17 cellular contexts compared by ENCODE assay signal in genomic region chr1:231215676-231216385, GRCh38. TPM values are rescaled to one million over a fixed set of nuclear protein-coding genes. Genes with fewer than 3 reads are reported as not detected.
DNase-seq lines count a peak whose midpoint lies in the region; ATAC-seq and TF ChIP-seq lines count a peak whose summit lies in the region.
"Had no signal": no experiment of that assay in that cellular context is flagged by ENCODE, and none has a peak within 500 bp of the region (broad histone marks: within the 10 kb centered on the region; RNA-seq: fewer than 3 reads in every experiment).

No MANE protein-coding gene starts in this region.

- no peak overlapping the region for H3K9ac ChIP-seq in Loucy (ENCODE audit: low read depth, low read length, poor library complexity, severe bottlenecking)

- peak overlapping the region in 8 of 10 donors; percentile 40 to 64 (median 52) for H3K4me3 Mint-ChIP-seq in naive thymus-derived CD8-positive, alpha-beta T cell
- H3K4me3 Mint-ChIP-seq: H9 had no signal

- H3K27me3 ChIP-seq in Loucy (ENCODE audit: insufficient read depth, low read length, poor library complexity, severe bottlenecking) (no peaks in the 10 kb centered on the region), A673 (replicated peaks; ENCODE audit: insufficient read depth, low read depth, low read length, poor library complexity) (no peaks in the 10 kb centered on the region)

- in situ Hi-C loops in G401 (cut with HindIII; ENCODE audit: low sequenced_read_pairs) = no loop called here

- H3K36me3 ChIP-seq in Loucy (ENCODE audit: insufficient read depth, low read length) (no peaks in the 10 kb centered on the region), A673 (ENCODE audit: insufficient read depth, low read length, poor library complexity, severe bottlenecking) (no peaks in the 10 kb centered on the region)
- H3K36me3 ChIP-seq: left ventricle myocardium inferior had no signal

- peak; percentile 28 for DNase-seq in G401 (ENCODE audit: low spot score)
- no peak for DNase-seq in naive thymus-derived CD8-positive, alpha-beta T cell
- DNase-seq in head of caudate nucleus = no peak
- DNase-seq in LoVo (ENCODE audit: low spot score) = no peak
- DNase-seq in A673 (ENCODE audit: low spot score) = no peak
- no peak for DNase-seq in NCI-H446 treated with DMSO at 0.1 percent for 48 hours (lab: John Stamatoyannopoulos, UW)
- DNase-seq: activated effector memory CD4-positive, alpha-beta T cell treated with Interleukin-2 at 50 U/mL for 16 hours; foreskin melanocyte; H9; left ventricle myocardium inferior; NCI-H2081; NCI-H748 treated with DMSO at 0.1 percent for 48 hours; stimulated activated CD4-positive, alpha-beta T cell treated with anti-CD3 and anti-CD28 coated beads, Interleukin-12 subunit alpha, Interleukin-12 subunit beta, amount 100 ng/mL, for 4 hours had no signal

- no peak overlapping the region for H3K4me2 ChIP-seq in Loucy (ENCODE audit: low read depth, low read length, poor library complexity, severe bottlenecking)

- no peaks in the 10 kb centered on the region for H4K20me1 ChIP-seq in Loucy (ENCODE audit: insufficient read depth, low read length, poor library complexity, severe bottlenecking)

- 0 out of 2 replicates have a peak overlapping the region, but pooled peaks have one; percentile 28 for H2AFZ ChIP-seq in Loucy (ENCODE audit: low read length)

- H3F3A ChIP-seq in Loucy (ENCODE audit: low read depth) = no peaks in the 10 kb centered on the region

- CTCF ChIA-PET in A673 (lab: Charles Lee) = no interaction called here

- H3K79me2 ChIP-seq in Loucy (ENCODE audit: insufficient read depth, low read length) = no peaks in the 10 kb centered on the region

- intact Hi-C loops in head of caudate nucleus (cut with DNase I) (loop anchor here (10.0 kb wide), 2 partner anchors 281 to 421 kb away; no protein-coding TSS in a partner anchor), A673 (cut with micrococcal nuclease; ENCODE audit: unreplicated experiment) (no loop called here)

- ATAC-seq in GM21526 (IDR thresholded peaks at IDR 0.05; ENCODE audit: low FRiP score, unreplicated experiment) = peak; percentile 20
- no peak for ATAC-seq in naive thymus-derived CD8-positive, alpha-beta T cell

- no peaks in the 10 kb centered on the region for H3K27me3 Mint-ChIP-seq in naive thymus-derived CD8-positive, alpha-beta T cell

- no peak overlapping the region for H3K27ac ChIP-seq in A673 (ENCODE audit: low read depth, low read length, poor library complexity, severe bottlenecking)
- H3K27ac ChIP-seq: left ventricle myocardium inferior, VCaP had no signal

- H3K27ac Mint-ChIP-seq in naive thymus-derived CD8-positive, alpha-beta T cell = peak overlapping the region in 8 of 10 donors; percentile 3 to 88 (median 68)
- H3K27ac Mint-ChIP-seq: H9 had no signal

- H3K4me3 ChIP-seq in Loucy (ENCODE audit: low read length, poor library complexity, severe bottlenecking) (no peak overlapping the region), A673 (ENCODE audit: low read depth, low read length, poor library complexity, severe bottlenecking) (no peak overlapping the region)
- H3K4me3 ChIP-seq: left ventricle myocardium inferior had no signal

- POLR2A ChIA-PET in naive thymus-derived CD8-positive, alpha-beta T cell (lab: Charles Lee) = interaction anchor here (1.5 kb wide), 1 partner anchor 26 kb away, joined by 4 read pairs; no protein-coding TSS in a partner anchor
- POLR2A ChIA-PET in A673 (lab: Charles Lee; ENCODE audit: low non-redundant PET) = no interaction called here

- TF ChIP-seq CTCF in Loucy (conservative IDR thresholded peaks at IDR 0.05; ENCODE audit: low read length) (no peak), A673 (conservative IDR thresholded peaks at IDR 0.05; ENCODE audit: low read depth, low read length) (no peak)

- no peaks in the 10 kb centered on the region for H3K9me3 Mint-ChIP-seq in naive thymus-derived CD8-positive, alpha-beta T cell
- H3K9me3 Mint-ChIP-seq: H9 had no signal

- H3K9me3 ChIP-seq in Loucy (ENCODE audit: insufficient read depth, low read depth, low read length) (no peaks in the 10 kb centered on the region), A673 (ENCODE audit: low read depth, low read length, poor library complexity, severe bottlenecking) (no peaks in the 10 kb centered on the region)
- H3K9me3 ChIP-seq: left ventricle myocardium inferior had no signal

- H3K4me1 ChIP-seq in Loucy (ENCODE audit: insufficient read depth, low read length, poor library complexity, severe bottlenecking) = peaks cover 5% of the 10 kb centered on the region
- H3K4me1 ChIP-seq in A673 (ENCODE audit: insufficient read depth, low read length, poor library complexity, severe bottlenecking) = no peaks in the 10 kb centered on the region

- H3K36me3 Mint-ChIP-seq in naive thymus-derived CD8-positive, alpha-beta T cell = no peaks in the 10 kb centered on the region

- no TSS peak for BruUV-seq in A673 (replicated peaks; lab: Mats Ljungman, UMichigan)

- peaks cover 11 to 32% (median 25%) of the 10 kb centered on the region in 4 donors for H3K4me1 Mint-ChIP-seq in naive thymus-derived CD8-positive, alpha-beta T cell

- no peaks in the 10 kb centered on the region for H3K9me2 ChIP-seq in Loucy (replicated peaks; ENCODE audit: low read depth, low read length)

RNA-seq across cellular contexts. Expression of gene GNPAT, which starts 25.2 kb away (rescaled TPM):
- 77.1 and 81.0 TPM in 2 replicates for total RNA-seq in G401 (2014; rRNA removed; shearing (Covaris generic))
- 10 to 100 TPM; 34.5 to 38.6 TPM for total RNA-seq in naive thymus-derived CD8-positive, alpha-beta T cell
- polyA plus RNA-seq in naive thymus-derived CD8-positive, alpha-beta T cell = 10 to 100 TPM; 23.3 to 34.7 (median 27.3) TPM
- total RNA-seq in A673 (2021) = 73.7 and 75.0 TPM in 2 replicates

RNA-seq across cellular contexts. Expression of gene TRIM67, which starts 54.0 kb away (rescaled TPM):
- not detected in 2 replicates for total RNA-seq in G401 (2014; rRNA removed; shearing (Covaris generic))
- not detected for total RNA-seq in naive thymus-derived CD8-positive, alpha-beta T cell
- not detected for polyA plus RNA-seq in naive thymus-derived CD8-positive, alpha-beta T cell
- total RNA-seq in A673 (2021) = 0.06 TPM in 1 of 2 replicates, not detected in the other
- total RNA-seq: activated CD8-positive, alpha-beta memory T cell treated with anti-CD3 and anti-CD28 coated beads for 36 hours; H9 had no signal
